Comparison of ENCODE assay signal across 25 cellular contexts in the genomic region with DNA sequence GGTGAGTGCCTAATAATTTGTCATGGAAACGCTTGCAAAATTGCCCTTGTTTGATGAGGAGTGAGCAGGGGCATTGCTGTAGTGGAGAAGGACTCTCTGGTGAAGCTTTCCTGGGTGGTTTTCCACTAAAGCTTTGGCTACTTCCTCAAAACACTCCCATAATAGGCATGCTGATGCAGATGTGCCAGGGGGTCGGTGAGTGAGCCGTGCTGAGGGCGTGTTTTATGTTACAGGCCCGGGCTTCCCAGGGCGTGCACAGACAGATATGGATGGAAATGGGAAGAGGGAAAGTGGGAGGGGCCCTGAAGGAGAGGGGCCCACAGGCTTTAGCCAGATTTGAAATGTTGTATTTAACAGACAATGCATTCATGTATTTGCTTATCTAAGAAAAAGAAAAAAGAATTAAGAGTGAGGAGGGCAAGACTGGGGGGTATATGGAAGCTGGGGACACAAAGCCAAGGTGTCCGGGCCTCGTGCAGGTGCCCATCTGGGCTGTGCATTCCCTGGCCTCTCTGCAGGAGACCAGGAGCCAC. TPM values are rescaled to one million over a fixed set of nuclear protein-coding genes. Genes with fewer than 3 reads are reported as not detected.
A peak's percentile ranks its signal among the peaks of the same experiment; 100 is the strongest.
DNase-seq lines count a peak whose midpoint lies in the region; ATAC-seq and TF ChIP-seq lines count a peak whose summit lies in the region.
"Had no signal": no experiment of that assay in that cellular context is flagged by ENCODE, and none has a peak within 500 bp of the region (broad histone marks: within the 10 kb centered on the region; RNA-seq: fewer than 3 reads in every experiment).

No MANE protein-coding gene starts in this region.

- no peak for ATAC-seq in stimulated activated naive CD8-positive, alpha-beta T cell treated with anti-CD3 and anti-CD28 coated beads, Interleukin-15, amount 100 ng/mL, for 72 hours
- no peak for ATAC-seq in stimulated activated naive CD8-positive, alpha-beta T cell treated with anti-CD3 and anti-CD28 coated beads, Interleukin-15, Interleukin-2, amounts not matched to agents 100 U/mL and 50 U/mL, for 24 hours
- ATAC-seq in esophagus mucosa (peak; percentile 51), HG02610 (IDR thresholded peaks at IDR 0.05; ENCODE audit: unreplicated experiment) (no peak)
- ATAC-seq: K562, psoas muscle, SK-N-SH treated with all-trans-retinoic acid at 6 μM for 48 hours had no signal

- no peaks in the 10 kb centered on the region for H3K27me3 Mint-ChIP-seq in stimulated activated naive CD8-positive, alpha-beta T cell treated with anti-CD3 and anti-CD28 coated beads, Interleukin-15, amount 100 ng/mL, for 72 hours
- no peaks in the 10 kb centered on the region for H3K27me3 Mint-ChIP-seq in type B pancreatic cell
- H3K27me3 Mint-ChIP-seq: activated B cell treated with CpG ODN at 0.5 μM for 24 hours; activated CD4-positive, alpha-beta memory T cell treated with anti-CD3 and anti-CD28 coated beads for 36 hours; brain had no signal

- H3K27ac Mint-ChIP-seq in stimulated activated naive CD8-positive, alpha-beta T cell treated with anti-CD3 and anti-CD28 coated beads, Interleukin-15, amount 100 ng/mL, for 72 hours = peak overlapping the region; percentile 23 to 69
- peak overlapping the region; percentile 80 for H3K27ac Mint-ChIP-seq in type B pancreatic cell
- H3K27ac Mint-ChIP-seq: activated B cell treated with CpG ODN at 0.5 μM for 24 hours; activated CD4-positive, alpha-beta memory T cell treated with anti-CD3 and anti-CD28 coated beads for 36 hours; HFFc6 had no signal

- no peak for TF ChIP-seq CTCF in type B pancreatic cell (conservative IDR thresholded peaks at IDR 0.05)

- no peak overlapping the region for H3K4me3 Mint-ChIP-seq in stimulated activated naive CD8-positive, alpha-beta T cell treated with anti-CD3 and anti-CD28 coated beads, Interleukin-15, amount 100 ng/mL, for 72 hours
- H3K4me3 Mint-ChIP-seq in type B pancreatic cell = peak overlapping the region; percentile 65
- H3K4me3 Mint-ChIP-seq: activated B cell treated with CpG ODN at 0.5 μM for 24 hours; activated CD4-positive, alpha-beta memory T cell treated with anti-CD3 and anti-CD28 coated beads for 36 hours; brain; HFFc6; neural crest cell had no signal

- peaks cover 11% of the 10 kb centered on the region for H3K36me3 Mint-ChIP-seq in type B pancreatic cell

- peaks cover 0 to 9% of the 10 kb centered on the region in 2 donors for H3K9me3 Mint-ChIP-seq in stimulated activated naive CD8-positive, alpha-beta T cell treated with anti-CD3 and anti-CD28 coated beads, Interleukin-15, amount 100 ng/mL, for 72 hours
- H3K9me3 Mint-ChIP-seq in type B pancreatic cell = no peaks in the 10 kb centered on the region
- H3K9me3 Mint-ChIP-seq: activated B cell treated with CpG ODN at 0.5 μM for 24 hours, brain, HFFc6, neural crest cell had no signal

- H3K4me1 Mint-ChIP-seq in stimulated activated naive CD8-positive, alpha-beta T cell treated with anti-CD3 and anti-CD28 coated beads, Interleukin-15, amount 100 ng/mL, for 72 hours = peaks cover 84% of the 10 kb centered on the region
- peaks cover 10% of the 10 kb centered on the region for H3K4me1 Mint-ChIP-seq in type B pancreatic cell (ENCODE audit: unreplicated experiment)

- no peak for DNase-seq in stimulated activated naive CD8-positive, alpha-beta T cell treated with anti-CD3 and anti-CD28 coated beads, Interleukin-15, amount 100 ng/mL, for 72 hours
- no peak for DNase-seq in stimulated activated naive CD8-positive, alpha-beta T cell treated with anti-CD3 and anti-CD28 coated beads, Interleukin-15, Interleukin-2, amounts not matched to agents 100 U/mL and 50 U/mL, for 24 hours
- peak; percentile 56 for DNase-seq in NCI-H2171 treated with DMSO at 0.1 percent for 48 hours (lab: John Stamatoyannopoulos, UW)
- DNase-seq in type B pancreatic cell (ENCODE audit: extremely low spot score, unreplicated experiment) = no peak
- no peak for DNase-seq in AML-193 (lab: John Stamatoyannopoulos, UW)
- DNase-seq in stimulated activated naive CD4-positive, alpha-beta T cell treated with Interleukin-2 at 50 U/mL for 16 hours (lab: John Stamatoyannopoulos, UW) = no peak
- DNase-seq: activated B cell treated with CpG ODN at 0.5 μM for 24 hours; activated CD4-positive, alpha-beta memory T cell treated with anti-CD3 and anti-CD28 coated beads for 36 hours; activated CD8-positive, alpha-beta memory T cell treated with anti-CD3 and anti-CD28 coated beads, Interleukin-2, amount 50 U/mL, for 48 hours; activated gamma-delta T cell treated with Interleukin-2 at 50 U/mL for 16 hours; colonic mucosa; DMS79; HFFc6; hypothalamus; NCI-H526 treated with DMSO at 0.1 percent for 48 hours; RPMI8226; stimulated activated CD8-positive, alpha-beta memory T cell treated with anti-CD3 and anti-CD28 coated beads, Interleukin-4, amount 100 ng/mL, for 48 hours; upper lobe of left lung had no signal

RNA-seq across cellular contexts. Expression of a gene that starts 56.3 kb away (rescaled TPM):
- total RNA-seq in esophagus mucosa (0.56 TPM), type B pancreatic cell (ENCODE audit: low replicate concordance) (0.29 TPM in 1 of 2 replicates, not detected in the other)
